31 cellular contexts compared by ENCODE assay signal in the genomic region with DNA sequence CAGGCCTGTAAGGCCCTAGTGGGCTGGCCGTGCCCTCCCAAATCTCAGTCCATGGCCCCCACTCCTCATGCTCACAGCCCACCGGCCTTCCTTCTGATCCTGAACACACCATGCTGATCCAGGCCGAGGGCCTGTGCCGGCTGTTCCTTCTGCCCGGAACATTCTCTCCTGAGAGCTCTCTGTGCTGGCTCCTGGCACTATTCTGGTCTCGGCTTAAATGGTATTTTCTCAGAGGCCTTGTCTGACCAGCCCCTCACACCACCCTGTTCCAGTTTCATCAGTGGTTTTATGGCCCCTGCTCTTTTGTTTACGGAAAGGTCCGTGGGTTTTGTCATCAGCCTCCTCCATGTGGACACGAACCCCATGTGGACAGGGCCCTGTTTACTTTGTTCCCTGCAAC.
"Had no signal": no experiment of that assay in that cellular context is flagged by ENCODE, and none has a peak within 500 bp of the region (broad histone marks: within the 10 kb centered on the region; RNA-seq: fewer than 3 reads in every experiment).

No MANE protein-coding gene starts in this region.

- H3K4me1 Mint-ChIP-seq: activated B cell treated with CpG ODN at 0.5 μM for 24 hours; activated naive CD8-positive, alpha-beta T cell treated with anti-CD3 and anti-CD28 coated beads for 36 hours; activated naive CD8-positive, alpha-beta T cell treated with anti-CD3 and anti-CD28 coated beads, Interleukin-2, amount 50 U/mL, for 24 hours had no signal

- H3K27me3 Mint-ChIP-seq: activated B cell treated with CpG ODN at 0.5 μM for 24 hours; activated CD4-positive, alpha-beta memory T cell treated with anti-CD3 and anti-CD28 coated beads for 36 hours; activated CD8-positive, alpha-beta memory T cell treated with anti-CD3 and anti-CD28 coated beads, Interleukin-2, amount 10 ng/mL, durations not matched to agents 7 days and 5 days; activated naive CD8-positive, alpha-beta T cell treated with anti-CD3 and anti-CD28 coated beads, Interleukin-2, amount 50 U/mL, for 24 hours had no signal

- H3K4me3 Mint-ChIP-seq: activated B cell treated with CpG ODN at 0.5 μM for 24 hours; activated CD4-positive, alpha-beta memory T cell treated with anti-CD3 and anti-CD28 coated beads for 36 hours; activated CD8-positive, alpha-beta memory T cell treated with anti-CD3 and anti-CD28 coated beads, Interleukin-2, amount 10 ng/mL, durations not matched to agents 7 days and 5 days; activated CD8-positive, alpha-beta T cell treated with anti-CD3 and anti-CD28 coated beads, Interleukin-2, amount 10 ng/mL, durations not matched to agents 7 days and 5 days; activated naive CD8-positive, alpha-beta T cell treated with anti-CD3 and anti-CD28 coated beads for 36 hours; activated naive CD8-positive, alpha-beta T cell treated with anti-CD3 and anti-CD28 coated beads, Interleukin-2, amount 50 U/mL, for 24 hours; activated T-helper 1 cell treated with anti-CD3 and anti-CD28 coated beads, Interleukin-12 subunit alpha, Interleukin-12 subunit beta, Interleukin-2, Interleukin-4 antibody, amounts not matched to agents 30 ng/mL and 10 ng/mL and 1 ng/mL, durations not matched to agents 14 hours and 24 hours and 36 hours; effector memory CD8-positive, alpha-beta T cell; T-helper 17 cell; T-helper 2 cell treated with Interferon-gamma antibody and Interleukin-4, amounts not matched to agents 5 μg/mL and 100 μg/mL, for 36 hours had no signal

- DNase-seq: activated B cell treated with CpG ODN at 0.5 μM for 24 hours; activated CD4-positive, alpha-beta memory T cell treated with anti-CD3 and anti-CD28 coated beads for 36 hours; activated CD4-positive, alpha-beta T cell treated with anti-CD3 and anti-CD28 coated beads for 48 hours; activated CD8-positive, alpha-beta memory T cell treated with anti-CD3 and anti-CD28 coated beads, Interleukin-2, amount 10 ng/mL, durations not matched to agents 7 days and 5 days; activated CD8-positive, alpha-beta memory T cell treated with anti-CD3 and anti-CD28 coated beads, Interleukin-2, amount 50 U/mL, for 4 hours; activated CD8-positive, alpha-beta T cell treated with anti-CD3 and anti-CD28 coated beads, Interleukin-2, amount 10 ng/mL, durations not matched to agents 7 days and 5 days; activated effector memory CD4-positive, alpha-beta T cell treated with anti-CD3 and anti-CD28 coated beads, Interleukin-2, amount 50 U/mL, for 16 hours; activated naive CD4-positive, alpha-beta T cell; activated naive CD4-positive, alpha-beta T cell treated with anti-CD3 and anti-CD28 coated beads, Interleukin-2, amount 50 U/mL, for 16 hours; activated naive CD8-positive, alpha-beta T cell treated with anti-CD3 and anti-CD28 coated beads for 36 hours; activated naive CD8-positive, alpha-beta T cell treated with anti-CD3 and anti-CD28 coated beads, Interleukin-2, amount 50 U/mL, for 24 hours; activated T-cell treated with anti-CD3 and anti-CD28 coated beads, Interleukin-2, amount 50 U/mL, for 1 hour; activated T-cell treated with anti-CD3 and anti-CD28 coated beads, Interleukin-2, amount 50 U/mL, for 48 hours; adrenal gland; amygdala; aorta; body of pancreas; cortex of kidney; dermis blood vessel endothelial cell; effector CD4-positive, alpha-beta T cell; effector memory CD8-positive, alpha-beta T cell; foreskin fibroblast; head of caudate nucleus; T-helper 1 cell; T-helper 17 cell; T1000; WERI-Rb-1 had no signal

- ATAC-seq: activated CD4-positive, CD25-positive, alpha-beta regulatory T cell treated with anti-CD3 and anti-CD28 coated beads, Interleukin-2, amount 50 U/mL, for 24 hours; activated CD8-positive, alpha-beta memory T cell treated with anti-CD3 and anti-CD28 coated beads, Interleukin-2, amount 10 ng/mL, durations not matched to agents 7 days and 5 days; activated CD8-positive, alpha-beta T cell treated with anti-CD3 and anti-CD28 coated beads, Interleukin-2, amount 10 ng/mL, durations not matched to agents 7 days and 5 days; activated naive CD8-positive, alpha-beta T cell treated with anti-CD3 and anti-CD28 coated beads, Interleukin-2, amount 50 U/mL, for 24 hours; body of pancreas; effector memory CD8-positive, alpha-beta T cell; T-helper 17 cell had no signal

- H3K27ac ChIP-seq: adrenal gland, body of pancreas, WERI-Rb-1 had no signal

- H3K27ac Mint-ChIP-seq: activated B cell treated with CpG ODN at 0.5 μM for 24 hours; activated CD4-positive, alpha-beta memory T cell treated with anti-CD3 and anti-CD28 coated beads for 36 hours; activated CD8-positive, alpha-beta memory T cell treated with anti-CD3 and anti-CD28 coated beads, Interleukin-2, amount 10 ng/mL, durations not matched to agents 7 days and 5 days; activated CD8-positive, alpha-beta T cell treated with anti-CD3 and anti-CD28 coated beads, Interleukin-2, amount 10 ng/mL, durations not matched to agents 7 days and 5 days; activated naive CD8-positive, alpha-beta T cell treated with anti-CD3 and anti-CD28 coated beads for 36 hours; activated naive CD8-positive, alpha-beta T cell treated with anti-CD3 and anti-CD28 coated beads, Interleukin-2, amount 50 U/mL, for 24 hours; activated T-helper 1 cell treated with anti-CD3 and anti-CD28 coated beads, Interleukin-12 subunit alpha, Interleukin-12 subunit beta, Interleukin-2, Interleukin-4 antibody, amounts not matched to agents 30 ng/mL and 10 ng/mL and 1 ng/mL, durations not matched to agents 14 hours and 24 hours and 36 hours; activated T-helper 2 cell treated with anti-CD3 and anti-CD28 coated beads, Interferon-gamma antibody, Interleukin-2, Interleukin-4, amounts not matched to agents 10 μg/mL and 5 μg/mL and 100 μg/mL, durations not matched to agents 14 hours and 24 hours and 36 hours; effector memory CD8-positive, alpha-beta T cell; T-helper 17 cell; T-helper 2 cell treated with Interferon-gamma antibody and Interleukin-4, amounts not matched to agents 5 μg/mL and 100 μg/mL, for 36 hours had no signal

- H3K36me3 Mint-ChIP-seq: activated CD4-positive, alpha-beta memory T cell treated with anti-CD3 and anti-CD28 coated beads for 36 hours; activated CD8-positive, alpha-beta memory T cell treated with anti-CD3 and anti-CD28 coated beads, Interleukin-2, amount 10 ng/mL, durations not matched to agents 7 days and 5 days; activated naive CD8-positive, alpha-beta T cell treated with anti-CD3 and anti-CD28 coated beads for 36 hours had no signal

- H3K9me3 Mint-ChIP-seq: activated B cell treated with CpG ODN at 0.5 μM for 24 hours; activated CD4-positive, alpha-beta memory T cell treated with anti-CD3 and anti-CD28 coated beads for 36 hours; activated naive CD8-positive, alpha-beta T cell treated with anti-CD3 and anti-CD28 coated beads for 36 hours; activated naive CD8-positive, alpha-beta T cell treated with anti-CD3 and anti-CD28 coated beads, Interleukin-2, amount 50 U/mL, for 24 hours; activated T-helper 1 cell treated with anti-CD3 and anti-CD28 coated beads, Interleukin-12 subunit alpha, Interleukin-12 subunit beta, Interleukin-2, Interleukin-4 antibody, amounts not matched to agents 30 ng/mL and 10 ng/mL and 1 ng/mL, durations not matched to agents 14 hours and 24 hours and 36 hours; activated T-helper 2 cell treated with anti-CD3 and anti-CD28 coated beads, Interferon-gamma antibody, Interleukin-2, Interleukin-4, amounts not matched to agents 10 μg/mL and 5 μg/mL and 100 μg/mL, durations not matched to agents 14 hours and 24 hours and 36 hours; effector memory CD8-positive, alpha-beta T cell; T-helper 2 cell treated with Interferon-gamma antibody and Interleukin-4, amounts not matched to agents 5 μg/mL and 100 μg/mL, for 36 hours had no signal
